In genomic region chr2:25313711-25314513, GRCh38 we compare ENCODE assay signal across 11 cellular contexts. TPM values are rescaled to one million over a fixed set of nuclear protein-coding genes. Genes with fewer than 3 reads are reported as not detected.
DNase-seq lines count a peak whose midpoint lies in the region; FAIRE-seq and TF ChIP-seq lines count a peak whose summit lies in the region.
"Had no signal": no experiment of that assay in that cellular context is flagged by ENCODE, and none has a peak within 500 bp of the region (broad histone marks: within the 10 kb centered on the region; RNA-seq: fewer than 3 reads in every experiment).

No MANE protein-coding gene starts in this region.

- peaks cover 36 to 92% (median 60%) of the 10 kb centered on the region in 6 donors for H3K4me1 ChIP-seq in spleen

- peak overlapping the region; percentile 9 to 74 for H3K27ac ChIP-seq in coronary artery
- peak overlapping the region; percentile 64 to 89 (median 82) for H3K27ac ChIP-seq in spleen

- H3K9me3 ChIP-seq in spleen: no peaks in the 10 kb centered on the region

- FAIRE-seq in HTR-8/SVneo (lab: Jason Lieb, UNC): peak; percentile 65

- DNase-seq in NCI-H2171 treated with DMSO at 0.1 percent for 48 hours (lab: John Stamatoyannopoulos, UW): peak; percentile 41
- no peak for DNase-seq in NCI-H2171 (lab: John Stamatoyannopoulos, UW)
- no peak for DNase-seq in HTR-8/SVneo (ENCODE audit: insufficient read length, low spot score)
- DNase-seq in coronary artery (ENCODE audit: low spot score): no peak
- no peak for DNase-seq in spleen
- no peak for DNase-seq in ureter (ENCODE audit: low spot score)
- no peak for DNase-seq in SKM-1 (lab: John Stamatoyannopoulos, UW; ENCODE audit: unreplicated experiment)
- no peak for DNase-seq in GM03348 (ENCODE audit: low spot score)
- DNase-seq: 8988T, NCI-H1105, SIG-M5 had no signal

- H3K4me3 ChIP-seq in coronary artery: no peak overlapping the region
- H3K4me3 ChIP-seq in spleen: peak overlapping the region in 1 of 8 donors; percentile 48

- WGBS in spleen, 5 donors: 79 to 85% (median 81%) methylated on average over 17 to 27 of the region's 27 CpGs

- peaks cover 0 to 50% (median 16%) of the 10 kb centered on the region in 6 donors for H3K36me3 ChIP-seq in spleen

- TF ChIP-seq CTCF in coronary artery (IDR thresholded peaks at IDR 0.05) (no peak), spleen (IDR thresholded peaks at IDR 0.05 in 8 of 11, conservative IDR thresholded peaks at IDR 0.05 in 3 of 11) (no peak)

- TF ChIP-seq POLR2A in spleen (IDR thresholded peaks at IDR 0.05): no peak

- H3K27me3 ChIP-seq in spleen (replicated peaks in 1 of 7): no peaks in the 10 kb centered on the region

- intact Hi-C loops in spleen (cut with DNase I; ENCODE audit: low total_unique reads): no loop called here

RNA-seq across cellular contexts. Expression of gene DNMT3A, which starts 27.8 kb away (rescaled TPM):
- 10 to 100 TPM; 28.4 to 64.6 (median 42.0) TPM for total RNA-seq in spleen
- polyA plus RNA-seq in spleen: 10 to 100 TPM in 2 of 3 donors, 1 to 10 TPM in 1; 9.0 to 17.1 (median 10.5) TPM
- total RNA-seq in ureter: 40.1 TPM
